ENCODE assay signal across 25 cellular contexts in genomic region chr6:1756472-1757129, GRCh38.
A peak's percentile ranks its signal among the peaks of the same experiment; 100 is the strongest.
DNase-seq lines count a peak whose midpoint lies in the region; ATAC-seq, FAIRE-seq and TF ChIP-seq lines count a peak whose summit lies in the region.
"Had no signal": no experiment of that assay in that cellular context is flagged by ENCODE, and none has a peak within 500 bp of the region (broad histone marks: within the 10 kb centered on the region; RNA-seq: fewer than 3 reads in every experiment).

No MANE protein-coding gene starts in this region.

- H3K27ac ChIP-seq in gastroesophageal sphincter, result no peak overlapping the region
- H3K27ac ChIP-seq: brain microvascular endothelial cell, neural progenitor cell, pancreas, SJCRH30, WERI-Rb-1 had no signal

- no peak for TF ChIP-seq POLR2A in gastroesophageal sphincter (IDR thresholded peaks at IDR 0.05)

- ATAC-seq in gastroesophageal sphincter, result peak; percentile 28
- ATAC-seq in HG03571 (IDR thresholded peaks at IDR 0.05; ENCODE audit: unreplicated experiment), result no peak
- no peak for ATAC-seq in HG02588 (IDR thresholded peaks at IDR 0.05; ENCODE audit: unreplicated experiment)
- ATAC-seq: activated naive CD4-positive, alpha-beta T cell treated with anti-CD3 and anti-CD28 coated beads, Interleukin-2, amount 50 U/mL, for 72 hours; Panc1; stimulated activated naive B cell treated with anti-CD40 and anti-IgM and Interleukin-4, amounts not matched to agents 10 μg/mL and 1 μg/mL and 100 μg/mL, for 72 hours had no signal

- WGBS in gastroesophageal sphincter (ENCODE audit: low coverage in 1 of 2), 2 donors, result 62 to 83% methylated on average over 6 to 7 of the region's 14 CpGs

- H3K4me3 ChIP-seq in gastroesophageal sphincter, result no peak overlapping the region
- H3K4me3 ChIP-seq: neural progenitor cell, pancreas, SJCRH30, skin epidermis had no signal

- peaks cover 0 to 14% (median 0%) of the 10 kb centered on the region in 3 donors for H3K9me3 ChIP-seq in gastroesophageal sphincter
- H3K9me3 ChIP-seq: pancreas, SJCRH30 had no signal

- TF ChIP-seq EP300 in gastroesophageal sphincter (IDR thresholded peaks at IDR 0.05), result no peak

- no peaks in the 10 kb centered on the region for H3K36me3 ChIP-seq in gastroesophageal sphincter
- H3K36me3 ChIP-seq: brain microvascular endothelial cell, neural progenitor cell, pancreas, SJCRH30, WERI-Rb-1 had no signal

- DNase-seq in DMS79 treated with DMSO at 0.1 percent for 48 hours (lab: John Stamatoyannopoulos, UW) (peak; percentile 37), DMS79 (lab: John Stamatoyannopoulos, UW) (no peak), GM19239 (ENCODE audit: insufficient read length, low spot score) (no peak), NCI-H2196 (lab: John Stamatoyannopoulos, UW; ENCODE audit: unreplicated experiment) (peak; percentile 37), frontal cortex (ENCODE audit: low spot score in 2 of 2) (no peak)
- DNase-seq: 8988T; activated CD4-positive, alpha-beta T cell treated with anti-CD3 and anti-CD28 coated beads, Interleukin-2, amount 10 ng/mL, durations not matched to agents 24 days and 14 days; activated CD8-positive, alpha-beta memory T cell treated with anti-CD3 and anti-CD28 coated beads for 24 hours; activated T-cell treated with anti-CD3 and anti-CD28 coated beads for 4 hours; amygdala; brain microvascular endothelial cell; C1 segment of cervical spinal cord; GOT3; left colon; pancreas; SJCRH30; stimulated activated naive B cell treated with anti-CD40 and anti-IgM and Interleukin-4, amounts not matched to agents 10 μg/mL and 1 μg/mL and 100 μg/mL, for 72 hours; WERI-Rb-1 had no signal

- H3K4me1 ChIP-seq in gastroesophageal sphincter, result no peaks in the 10 kb centered on the region
- H3K4me1 ChIP-seq: SJCRH30 had no signal

- TF ChIP-seq CTCF in gastroesophageal sphincter (IDR thresholded peaks at IDR 0.05), result no peak

- H3K27me3 ChIP-seq in gastroesophageal sphincter, result no peaks in the 10 kb centered on the region
- H3K27me3 ChIP-seq: brain microvascular endothelial cell, neural progenitor cell, pancreas, SJCRH30 had no signal

- FAIRE-seq in GM19239 (lab: Jason Lieb, UNC) (peak; percentile 23), frontal cortex (lab: Jason Lieb, UNC) (no peak)
- FAIRE-seq: pancreas had no signal

Comparison
In these comparisons a context has a peak if more than half of its experiments do, and no peak if none do; other contexts are left out.
1. DNase-seq: peak in DMS79 treated with DMSO at 0.1 percent for 48 hours (single experiment) and NCI-H2196 (single experiment); none in DMS79 (single experiment), GM19239 (single experiment) and frontal cortex (0 of 2).